ENCODE assay signal across 8 cellular contexts in the genomic region with DNA sequence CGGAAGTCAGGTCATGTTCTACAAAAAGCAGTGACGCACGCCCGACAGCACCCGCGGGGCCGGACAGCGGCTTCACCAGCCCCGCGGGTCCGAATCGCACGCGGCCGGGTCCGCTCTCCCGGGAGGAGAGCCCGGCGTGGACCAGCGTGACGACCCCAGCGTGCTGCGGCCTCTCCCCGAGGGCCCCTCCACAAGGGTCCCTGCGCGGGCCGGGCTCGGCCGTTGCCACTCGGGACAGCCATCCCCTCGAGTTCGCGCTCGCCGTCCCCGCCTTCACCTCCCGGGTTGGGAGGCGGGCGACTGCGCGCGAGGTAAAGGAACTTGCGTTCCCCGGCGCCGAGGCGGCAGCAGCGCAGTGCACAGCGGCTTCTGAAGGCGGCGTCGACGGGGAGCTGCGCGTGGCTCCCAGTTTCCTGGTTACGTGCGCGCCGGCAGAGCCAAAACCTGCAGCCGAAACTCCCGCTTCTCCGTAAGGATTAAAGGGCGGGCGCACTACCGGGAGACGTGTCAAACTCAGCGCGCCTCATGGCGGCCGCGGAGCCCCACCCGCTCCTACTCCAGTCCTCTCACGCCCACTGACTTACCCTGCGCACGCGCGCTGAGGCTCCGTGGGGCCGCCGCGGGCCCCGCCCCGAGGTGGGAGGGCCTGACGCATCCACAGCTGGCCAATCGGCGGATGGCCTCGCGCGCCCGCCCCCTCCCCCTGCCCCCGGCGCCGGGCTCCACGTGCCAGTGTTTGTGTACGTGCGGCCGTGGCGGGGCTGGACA. TPM values are rescaled to one million over a fixed set of nuclear protein-coding genes. Genes with fewer than 3 reads are reported as not detected.
DNase-seq lines count a peak whose midpoint lies in the region; ATAC-seq, FAIRE-seq and TF ChIP-seq lines count a peak whose summit lies in the region.

No MANE protein-coding gene starts in this region.

- H3K27me3 Mint-ChIP-seq in activated naive CD8-positive, alpha-beta T cell treated with anti-CD3 and anti-CD28 coated beads, Interleukin-2, amount 10 ng/mL, durations not matched to agents 7 days and 5 days: no peaks in the 10 kb centered on the region

- H3K36me3 Mint-ChIP-seq in activated naive CD8-positive, alpha-beta T cell treated with anti-CD3 and anti-CD28 coated beads, Interleukin-2, amount 10 ng/mL, durations not matched to agents 7 days and 5 days: peaks cover 34% of the 10 kb centered on the region

- TF ChIP-seq CTCF in pancreas (IDR thresholded peaks at IDR 0.05) (no peak), tibial artery (IDR thresholded peaks at IDR 0.05) (no peak)

- POLR2A ChIA-PET in activated naive CD8-positive, alpha-beta T cell treated with anti-CD3 and anti-CD28 coated beads, Interleukin-2, amount 10 ng/mL, durations not matched to agents 7 days and 5 days (lab: Charles Lee): interaction anchor here (0.5 to 2.7 kb wide), 6 partner anchors 12 to 253 kb away, joined by 3 to 27 read pairs (median 4); a partner anchor contains a TSS

- ATAC-seq in HG02642 (IDR thresholded peaks at IDR 0.05; ENCODE audit: poor library complexity, unreplicated experiment) (peak; percentile 86), Right ventricle myocardium superior (ENCODE audit: poor library complexity) (peak; percentile 98), pancreas (peak; percentile 83 to 91 (median 87))
- peak; percentile 87 for ATAC-seq in activated naive CD8-positive, alpha-beta T cell treated with anti-CD3 and anti-CD28 coated beads, Interleukin-2, amount 10 ng/mL, durations not matched to agents 7 days and 5 days (ENCODE audit: low read depth)

- H3K27ac ChIP-seq in pancreas (peak overlapping the region; percentile 97 to 100 (median 100)), tibial artery (peak overlapping the region; percentile 100)

- H3K9me3 Mint-ChIP-seq in activated naive CD8-positive, alpha-beta T cell treated with anti-CD3 and anti-CD28 coated beads, Interleukin-2, amount 10 ng/mL, durations not matched to agents 7 days and 5 days: no peaks in the 10 kb centered on the region

- H3K27me3 ChIP-seq in pancreas (no peaks in the 10 kb centered on the region), tibial artery (no peaks in the 10 kb centered on the region)

- peak overlapping the region; percentile 93 for H3K4me3 Mint-ChIP-seq in activated naive CD8-positive, alpha-beta T cell treated with anti-CD3 and anti-CD28 coated beads, Interleukin-2, amount 10 ng/mL, durations not matched to agents 7 days and 5 days

- FAIRE-seq in pancreas (lab: Jason Lieb, UNC): no peak

- H3K4me1 ChIP-seq in pancreas (peaks cover 0 to 7% (median 6%) of the 10 kb centered on the region in 3 donors), tibial artery (peaks cover 0 to 39% (median 19%) of the 10 kb centered on the region in 4 donors)

- H3K4me3 ChIP-seq in pancreas: peak overlapping the region; percentile 36 to 71 (median 62)
- peak overlapping the region; percentile 82 to 86 for H3K4me3 ChIP-seq in tibial artery

- H3K4me1 Mint-ChIP-seq in activated naive CD8-positive, alpha-beta T cell treated with anti-CD3 and anti-CD28 coated beads, Interleukin-2, amount 10 ng/mL, durations not matched to agents 7 days and 5 days: peaks cover 34% of the 10 kb centered on the region

- H3K36me3 ChIP-seq in pancreas (no peaks in the 10 kb centered on the region), tibial artery (peaks cover 11 to 22% (median 17%) of the 10 kb centered on the region in 3 donors)

- intact Hi-C loops in Right ventricle myocardium superior (cut with DNase I) (loop anchor here (10.0 kb wide), 1 partner anchor 191 kb away; a partner anchor contains a TSS), pancreas (cut with DNase I) (no loop called here), tibial artery (cut with DNase I; ENCODE audit: low total_unique reads) (loop anchor here (5.0 kb wide), 1 partner anchor 194 kb away; a partner anchor contains a TSS)

- peak overlapping the region; percentile 99 for H3K27ac Mint-ChIP-seq in activated naive CD8-positive, alpha-beta T cell treated with anti-CD3 and anti-CD28 coated beads, Interleukin-2, amount 10 ng/mL, durations not matched to agents 7 days and 5 days

- peak; percentile 76 for DNase-seq in NCI-H1105 (lab: John Stamatoyannopoulos, UW)
- DNase-seq in SKM-1 (lab: John Stamatoyannopoulos, UW; ENCODE audit: unreplicated experiment): peak; percentile 93
- peak; percentile 98 for DNase-seq in activated naive CD8-positive, alpha-beta T cell treated with anti-CD3 and anti-CD28 coated beads, Interleukin-2, amount 10 ng/mL, durations not matched to agents 7 days and 5 days
- DNase-seq in Right ventricle myocardium superior: peak; percentile 98
- peak; percentile 96 to 100 (median 99) for DNase-seq in pancreas
- peak; percentile 96 to 100 for DNase-seq in tibial artery

- TF ChIP-seq POLR2A in GM10847 (IDR thresholded peaks at IDR 0.05; ENCODE audit: extremely low read depth, insufficient read length): peak; percentile 53

- 0 to 1% methylated on average over 83 to 98 of the region's 98 CpGs for WGBS in pancreas, 2 donors

- no peaks in the 10 kb centered on the region for H3K9me3 ChIP-seq in pancreas
- H3K9me3 ChIP-seq in tibial artery: no peaks in the 10 kb centered on the region

RNA-seq across cellular contexts. Expression of a gene that starts 0.4 kb away (rescaled TPM):
- under 1 TPM; 0.71 to 0.78 TPM for total RNA-seq in activated naive CD8-positive, alpha-beta T cell treated with anti-CD3 and anti-CD28 coated beads, Interleukin-2, amount 10 ng/mL, durations not matched to agents 7 days and 5 days
- total RNA-seq in Right ventricle myocardium superior: 2.6 TPM
- total RNA-seq in pancreas: 1 to 10 TPM in 3 of 6 donors, under 1 TPM in 3; 0.79 to 1.2 (median 1.00) TPM
- polyA plus RNA-seq in pancreas: 1 to 10 TPM in 1 of 2 donors, under 1 TPM in 1; 0.72 to 2.1 TPM

RNA-seq across cellular contexts. Expression of a gene that starts 0.5 kb away (rescaled TPM):
- 1 to 10 TPM; 7.4 to 8.1 TPM for total RNA-seq in activated naive CD8-positive, alpha-beta T cell treated with anti-CD3 and anti-CD28 coated beads, Interleukin-2, amount 10 ng/mL, durations not matched to agents 7 days and 5 days
- total RNA-seq in Right ventricle myocardium superior (22.1 TPM), pancreas (10 to 100 TPM in 2 of 6 donors, 1 to 10 TPM in 4; 4.8 to 13.5 (median 8.6) TPM)
- polyA plus RNA-seq in pancreas: 10 to 100 TPM; 11.5 to 15.3 TPM

RNA-seq across cellular contexts. Expression of a gene that starts 29.6 kb away (rescaled TPM):
- total RNA-seq in activated naive CD8-positive, alpha-beta T cell treated with anti-CD3 and anti-CD28 coated beads, Interleukin-2, amount 10 ng/mL, durations not matched to agents 7 days and 5 days: 10 to 100 TPM; 19.8 to 24.1 TPM
- total RNA-seq in Right ventricle myocardium superior: 49.4 TPM
- 10 to 100 TPM; 13.4 to 23.4 (median 20.7) TPM for total RNA-seq in pancreas
- polyA plus RNA-seq in pancreas: 10 to 100 TPM; 10.1 to 14.7 TPM

Comparison
In these comparisons a context has a peak if more than half of its experiments do, and no peak if none do; other contexts are left out.
1. Peak in every context shown above with its lines: DNase-seq, ATAC-seq, H3K4me3 ChIP-seq and H3K27ac ChIP-seq.
2. intact Hi-C loops: an anchor here in Right ventricle myocardium superior (10.0 kb wide) and tibial artery (5.0 kb wide); none called in pancreas.